ENCODE assay signal across 16 cellular contexts in the genomic region with DNA sequence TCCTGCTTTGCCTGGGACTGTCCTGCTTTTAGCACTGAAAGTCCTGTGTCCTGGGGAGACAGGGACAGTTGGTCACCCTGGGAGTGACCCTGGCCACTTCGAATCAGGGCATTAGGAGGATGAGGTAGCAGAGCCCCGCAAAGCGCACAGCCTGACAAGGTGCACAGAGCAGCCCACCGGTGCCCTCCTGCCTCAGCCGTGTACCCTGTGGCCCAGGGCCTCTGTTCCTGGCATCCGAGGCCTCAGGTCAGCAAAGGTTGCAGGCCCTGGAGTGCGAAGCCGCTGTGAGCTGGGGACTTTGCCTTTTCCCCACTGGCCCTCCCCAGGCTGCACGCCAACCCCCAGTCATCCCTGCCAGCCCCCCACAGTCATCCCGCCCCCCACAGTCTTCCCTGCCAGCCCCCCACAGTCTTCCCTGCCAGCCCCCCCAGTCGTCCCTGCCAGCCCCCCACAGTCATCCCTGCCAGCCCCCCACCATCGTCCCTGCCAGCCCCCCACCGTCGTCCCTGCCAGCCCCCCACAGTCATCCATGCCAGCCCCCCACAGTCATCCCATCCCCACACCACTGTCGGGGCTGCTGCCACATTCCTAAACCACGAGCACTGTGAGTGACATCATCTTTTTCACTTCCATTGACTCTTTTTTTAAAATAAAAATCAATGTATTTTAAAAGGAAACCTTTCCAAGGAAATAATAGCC.
DNase-seq lines count a peak whose midpoint lies in the region; ATAC-seq and TF ChIP-seq lines count a peak whose summit lies in the region.
"Had no signal": no experiment of that assay in that cellular context is flagged by ENCODE, and none has a peak within 500 bp of the region (broad histone marks: within the 10 kb centered on the region; RNA-seq: fewer than 3 reads in every experiment).

No MANE protein-coding gene starts in this region.

- H3K27ac ChIP-seq in lower lobe of right lung: no peak overlapping the region
- H3K27ac ChIP-seq: upper lobe of right lung had no signal

- H3K4me3 Mint-ChIP-seq in natural killer cell treated with Interleukin-12 subunit alpha and Interleukin-12 subunit beta and Interleukin-15 and Interleukin-18, amount 100 ng/mL, for 72 hours: no peak overlapping the region
- H3K4me3 Mint-ChIP-seq in natural killer cell (no peak overlapping the region), MCF 10A (ENCODE audit: unreplicated experiment) (no peak overlapping the region)
- H3K4me3 Mint-ChIP-seq: nephron; stimulated activated naive B cell treated with anti-CD40 and anti-IgM and Interleukin-4, amounts not matched to agents 10 μg/mL and 1 μg/mL and 100 μg/mL, for 72 hours; T-helper 2 cell treated with Interferon-gamma antibody and Interleukin-4, amounts not matched to agents 5 μg/mL and 100 μg/mL, for 36 hours had no signal

- H3K36me3 ChIP-seq in lower lobe of right lung: peaks cover 91% of the 10 kb centered on the region
- H3K36me3 ChIP-seq: gastrocnemius medialis had no signal

- peaks cover under 1 to 4% of the 10 kb centered on the region in 2 donors for H3K4me1 Mint-ChIP-seq in natural killer cell treated with Interleukin-12 subunit alpha and Interleukin-12 subunit beta and Interleukin-15 and Interleukin-18, amount 100 ng/mL, for 72 hours (ENCODE audit: low read depth in 2 of 2)
- H3K4me1 Mint-ChIP-seq in natural killer cell (peaks cover 0 to 5% of the 10 kb centered on the region in 2 donors), MCF 10A (ENCODE audit: insufficient read depth, unreplicated experiment) (peaks cover 11% of the 10 kb centered on the region)

- no peak for TF ChIP-seq CTCF in natural killer cell (IDR thresholded peaks at IDR 0.05)
- no peak for TF ChIP-seq CTCF in MCF 10A (IDR thresholded peaks at IDR 0.05; ENCODE audit: unreplicated experiment)
- TF ChIP-seq CTCF in lower lobe of right lung (IDR thresholded peaks at IDR 0.05): no peak

- H3K27ac Mint-ChIP-seq in natural killer cell treated with Interleukin-12 subunit alpha and Interleukin-12 subunit beta and Interleukin-15 and Interleukin-18, amount 100 ng/mL, for 72 hours: no peak overlapping the region
- no peak overlapping the region for H3K27ac Mint-ChIP-seq in natural killer cell
- peak overlapping the region; percentile 78 for H3K27ac Mint-ChIP-seq in MCF 10A (ENCODE audit: low read depth, unreplicated experiment)
- H3K27ac Mint-ChIP-seq: activated T-helper 2 cell treated with anti-CD3 and anti-CD28 coated beads, Interferon-gamma antibody, Interleukin-2, Interleukin-4, amounts not matched to agents 10 μg/mL and 5 μg/mL and 100 μg/mL, durations not matched to agents 14 hours and 24 hours and 36 hours; T-helper 2 cell treated with Interferon-gamma antibody and Interleukin-4, amounts not matched to agents 5 μg/mL and 100 μg/mL, for 36 hours had no signal

- no peak overlapping the region for H3K4me3 ChIP-seq in lower lobe of right lung
- H3K4me3 ChIP-seq: gastrocnemius medialis, upper lobe of right lung had no signal

- CTCF ChIA-PET in MCF 10A (lab: Yijun Ruan, JAX): interaction anchor here (2.3 kb wide), 1 partner anchor 252 kb away, joined by 6 read pairs; no protein-coding TSS in a partner anchor

- no peak for ATAC-seq in natural killer cell treated with Interleukin-12 subunit alpha and Interleukin-12 subunit beta and Interleukin-15 and Interleukin-18, amount 100 ng/mL, for 72 hours
- ATAC-seq in natural killer cell (no peak), lower lobe of right lung (no peak), HG02852 (IDR thresholded peaks at IDR 0.05; ENCODE audit: unreplicated experiment) (no peak), GM18907 (IDR thresholded peaks at IDR 0.05; ENCODE audit: unreplicated experiment) (no peak)
- ATAC-seq: stimulated activated naive B cell treated with anti-CD40 and anti-IgM and Interleukin-4, amounts not matched to agents 10 μg/mL and 1 μg/mL and 100 μg/mL, for 72 hours had no signal

- no TSS peak for BruUV-seq in MCF 10A (replicated peaks; lab: Mats Ljungman, UMichigan)

- H3K36me3 Mint-ChIP-seq in natural killer cell treated with Interleukin-12 subunit alpha and Interleukin-12 subunit beta and Interleukin-15 and Interleukin-18, amount 100 ng/mL, for 72 hours: no peaks in the 10 kb centered on the region
- H3K36me3 Mint-ChIP-seq in natural killer cell (no peaks in the 10 kb centered on the region), MCF 10A (ENCODE audit: insufficient read depth, unreplicated experiment) (no peaks in the 10 kb centered on the region)

- no peaks in the 10 kb centered on the region for H3K9me3 ChIP-seq in lower lobe of right lung
- H3K9me3 ChIP-seq: gastrocnemius medialis, upper lobe of right lung had no signal

- POLR2A ChIA-PET in MCF 10A (lab: Yijun Ruan, JAX): no interaction called here

- H3K27me3 Mint-ChIP-seq in natural killer cell treated with Interleukin-12 subunit alpha and Interleukin-12 subunit beta and Interleukin-15 and Interleukin-18, amount 100 ng/mL, for 72 hours: no peaks in the 10 kb centered on the region
- no peaks in the 10 kb centered on the region for H3K27me3 Mint-ChIP-seq in natural killer cell (ENCODE audit: low read depth in 2 of 2)
- H3K27me3 Mint-ChIP-seq in MCF 10A (ENCODE audit: insufficient read depth, unreplicated experiment): no peaks in the 10 kb centered on the region
- H3K27me3 Mint-ChIP-seq: stimulated activated naive B cell treated with anti-CD40 and anti-IgM and Interleukin-4, amounts not matched to agents 10 μg/mL and 1 μg/mL and 100 μg/mL, for 72 hours had no signal

- DNase-seq in natural killer cell treated with Interleukin-12 subunit alpha and Interleukin-12 subunit beta and Interleukin-15 and Interleukin-18, amount 100 ng/mL, for 72 hours (ENCODE audit: low spot score): peak; percentile 3
- DNase-seq in natural killer cell (no peak), MCF 10A (ENCODE audit: unreplicated experiment) (no peak), lower lobe of right lung (peak; percentile 37), DMS53 treated with DMSO at 0.1 percent for 48 hours (lab: John Stamatoyannopoulos, UW; ENCODE audit: unreplicated experiment) (no peak), A172 (ENCODE audit: low spot score) (no peak)
- DNase-seq: gastrocnemius medialis; NCI-H187; stimulated activated CD4-positive, alpha-beta T cell treated with anti-CD3 and anti-CD28 coated beads, Interleukin-12 subunit alpha, Interleukin-12 subunit beta, amount 100 ng/mL, for 4 hours; stimulated activated naive B cell treated with anti-CD40 and anti-IgM and Interleukin-4, amounts not matched to agents 10 μg/mL and 1 μg/mL and 100 μg/mL, for 72 hours had no signal

- no peaks in the 10 kb centered on the region for H3K27me3 ChIP-seq in lower lobe of right lung (ENCODE audit: low read depth)
- H3K27me3 ChIP-seq: gastrocnemius medialis, upper lobe of right lung had no signal

- H3K9me3 Mint-ChIP-seq in natural killer cell treated with Interleukin-12 subunit alpha and Interleukin-12 subunit beta and Interleukin-15 and Interleukin-18, amount 100 ng/mL, for 72 hours: no peaks in the 10 kb centered on the region
- H3K9me3 Mint-ChIP-seq in natural killer cell (no peaks in the 10 kb centered on the region), MCF 10A (ENCODE audit: unreplicated experiment) (no peaks in the 10 kb centered on the region)
- H3K9me3 Mint-ChIP-seq: activated T-helper 2 cell treated with anti-CD3 and anti-CD28 coated beads, Interferon-gamma antibody, Interleukin-2, Interleukin-4, amounts not matched to agents 10 μg/mL and 5 μg/mL and 100 μg/mL, durations not matched to agents 14 hours and 24 hours and 36 hours; nephron; stimulated activated naive B cell treated with anti-CD40 and anti-IgM and Interleukin-4, amounts not matched to agents 10 μg/mL and 1 μg/mL and 100 μg/mL, for 72 hours; T-helper 2 cell treated with Interferon-gamma antibody and Interleukin-4, amounts not matched to agents 5 μg/mL and 100 μg/mL, for 36 hours had no signal

- intact Hi-C loops in natural killer cell (cut with micrococcal nuclease) (no loop called here), MCF 10A (cut with micrococcal nuclease) (no loop called here), lower lobe of right lung (cut with DNase I) (no loop called here)

- H3K4me1 ChIP-seq in lower lobe of right lung: peaks cover 4% of the 10 kb centered on the region
- H3K4me1 ChIP-seq: gastrocnemius medialis, upper lobe of right lung had no signal

Comparison
In these comparisons a context has a peak if more than half of its experiments do, and no peak if none do; other contexts are left out.
1. DNase-seq: peak in natural killer cell treated with Interleukin-12 subunit alpha and Interleukin-12 subunit beta and Interleukin-15 and Interleukin-18, amount 100 ng/mL, for 72 hours (single experiment) and lower lobe of right lung (single experiment); none in natural killer cell (single experiment), MCF 10A (single experiment), DMS53 treated with DMSO at 0.1 percent for 48 hours (single experiment) and A172 (single experiment).